ENCODE assay signal across 10 cellular contexts in the genomic region with DNA sequence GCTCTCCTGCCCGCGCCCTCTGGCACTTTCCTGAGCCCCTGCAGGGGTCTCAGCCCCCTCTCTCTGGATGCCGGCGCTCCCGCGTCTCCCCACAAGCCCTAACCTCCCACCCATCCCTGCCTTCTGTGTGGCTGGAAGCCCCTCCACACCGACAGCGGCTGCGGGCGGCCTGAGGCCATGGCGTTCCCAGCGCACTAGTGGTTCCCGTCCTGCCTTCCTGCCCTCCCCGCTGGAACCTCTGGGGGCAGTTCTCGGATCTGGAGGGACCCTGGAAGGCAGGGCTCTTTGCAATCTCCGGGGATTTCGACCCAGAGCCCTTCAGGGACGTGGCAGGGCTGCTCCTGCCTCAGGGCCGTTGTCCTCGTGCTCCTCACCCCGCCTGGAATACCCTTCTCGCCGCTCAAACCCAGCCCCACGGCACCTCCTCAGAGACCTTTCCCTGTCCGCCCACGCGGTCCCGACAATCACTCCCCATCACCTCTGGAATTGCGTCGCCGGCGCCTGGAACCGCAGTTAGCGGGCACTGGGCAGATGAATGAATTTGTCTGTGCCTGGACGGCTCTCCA. TPM values are rescaled to one million over a fixed set of nuclear protein-coding genes. Genes with fewer than 3 reads are reported as not detected.
DNase-seq lines count a peak whose midpoint lies in the region; ATAC-seq and TF ChIP-seq lines count a peak whose summit lies in the region.
"Had no signal": no experiment of that assay in that cellular context is flagged by ENCODE, and none has a peak within 500 bp of the region (broad histone marks: within the 10 kb centered on the region; RNA-seq: fewer than 3 reads in every experiment).

No MANE protein-coding gene starts in this region.

- no peak for TF ChIP-seq POLR2A in vagina (IDR thresholded peaks at IDR 0.05)

- H3K4me3 ChIP-seq in left ventricle myocardium inferior = peak overlapping the region; percentile 7
- H3K4me3 ChIP-seq in vagina = peak overlapping the region; percentile 15 to 35

- H3K36me3 Mint-ChIP-seq in glutamatergic neuron (ENCODE audit: unreplicated experiment) = no peaks in the 10 kb centered on the region

- DNase-seq in left ventricle myocardium inferior (no peak), left cardiac atrium (no peak), SW480 (ENCODE audit: low spot score) (peak; percentile 34), glutamatergic neuron (no peak), vagina (ENCODE audit: extremely low spot score in 2 of 2) (no peak), foreskin melanocyte (no peak), COR-L47 (lab: John Stamatoyannopoulos, UW) (no peak)
- DNase-seq in central memory CD4-positive, alpha-beta T cell = no peak

- H3K36me3 ChIP-seq in left ventricle myocardium inferior = no peaks in the 10 kb centered on the region
- no peaks in the 10 kb centered on the region for H3K36me3 ChIP-seq in vagina

- no peak overlapping the region for H3K27ac Mint-ChIP-seq in glutamatergic neuron (ENCODE audit: unreplicated experiment)

- peaks cover 8% of the 10 kb centered on the region for H3K9me3 Mint-ChIP-seq in glutamatergic neuron (ENCODE audit: unreplicated experiment)
- H3K9me3 Mint-ChIP-seq: neural crest cell had no signal

- peak overlapping the region; percentile 52 for H3K4me3 Mint-ChIP-seq in glutamatergic neuron (ENCODE audit: unreplicated experiment)
- H3K4me3 Mint-ChIP-seq: neural crest cell had no signal

- TF ChIP-seq CTCF in left ventricle myocardium inferior (IDR thresholded peaks at IDR 0.05; ENCODE audit: borderline replicate concordance) (no peak), glutamatergic neuron (IDR thresholded peaks at IDR 0.05; ENCODE audit: partially characterized antibody, unreplicated experiment) (no peak), vagina (IDR thresholded peaks at IDR 0.05) (no peak)

- peaks cover 2% of the 10 kb centered on the region for H3K4me1 Mint-ChIP-seq in glutamatergic neuron (ENCODE audit: low read depth, unreplicated experiment)
- H3K4me1 Mint-ChIP-seq: neural crest cell had no signal

- H3K9me3 ChIP-seq in left ventricle myocardium inferior (replicated peaks) (no peaks in the 10 kb centered on the region), vagina (no peaks in the 10 kb centered on the region)

- H3K27ac ChIP-seq in left ventricle myocardium inferior (replicated peaks) (no peak overlapping the region), vagina (no peak overlapping the region)

- H3K27me3 Mint-ChIP-seq in glutamatergic neuron (ENCODE audit: unreplicated experiment) = peaks cover 21% of the 10 kb centered on the region

- ATAC-seq in left cardiac atrium = no peak

- H3K27me3 ChIP-seq in left ventricle myocardium inferior (ENCODE audit: low read depth) (peaks cover 100% of the 10 kb centered on the region), vagina (peaks cover 17% of the 10 kb centered on the region)

- peaks cover 49% of the 10 kb centered on the region for H3K4me1 ChIP-seq in left ventricle myocardium inferior
- peaks cover 52% of the 10 kb centered on the region for H3K4me1 ChIP-seq in vagina

- intact Hi-C loops in left ventricle myocardium inferior (cut with micrococcal nuclease) (no loop called here), left cardiac atrium (cut with DNase I) (no loop called here), vagina (cut with DNase I) (no loop called here)

RNA-seq across cellular contexts. Expression of a gene that starts 0.5 kb away (rescaled TPM):
- total RNA-seq in left ventricle myocardium inferior = 0.41 TPM
- total RNA-seq in left cardiac atrium = under 1 TPM; 0.42 to 0.44 TPM
- total RNA-seq in glutamatergic neuron (ENCODE audit: unreplicated experiment) = 25.7 TPM
- total RNA-seq in vagina = 77.1 TPM
- total RNA-seq: frontal cortex had no signal

RNA-seq across cellular contexts. Expression of a gene that starts 4.4 kb away (rescaled TPM):
- total RNA-seq in left ventricle myocardium inferior (not detected), left cardiac atrium (under 1 TPM in 1 of 2 donors, not detected in 1; 0.37 TPM), glutamatergic neuron (ENCODE audit: unreplicated experiment) (54.6 TPM), vagina (44.7 TPM)
- total RNA-seq: frontal cortex had no signal

RNA-seq across cellular contexts. Expression of a gene that starts 30.5 kb away (rescaled TPM):
- total RNA-seq in left ventricle myocardium inferior (8.6 TPM), left cardiac atrium (10 to 100 TPM in 1 of 2 donors, 1 to 10 TPM in 1; 9.9 to 12.9 TPM), glutamatergic neuron (ENCODE audit: unreplicated experiment) (175 TPM), vagina (38.8 TPM)

RNA-seq across cellular contexts. Expression of a gene that starts 41.9 kb away (rescaled TPM):
- total RNA-seq in left ventricle myocardium inferior (12.6 TPM), left cardiac atrium (1 to 10 TPM; 5.5 to 5.9 TPM), glutamatergic neuron (ENCODE audit: unreplicated experiment) (47.5 TPM), vagina (32.7 TPM)

Comparison
In these comparisons a context has a peak if more than half of its experiments do, and no peak if none do; other contexts are left out.
1. RNA of a gene that starts 0.5 kb away (total RNA-seq): 77.1 TPM in vagina (single experiment) and 25.7 TPM in glutamatergic neuron (single experiment); 0.42 to 0.44 TPM in left cardiac atrium and 0.41 TPM in left ventricle myocardium inferior (single experiment); every median in the first group is over 10 times any median in the second.
2. RNA of a gene that starts 4.4 kb away (total RNA-seq): 54.6 TPM in glutamatergic neuron (single experiment) and 44.7 TPM in vagina (single experiment); 0.37 TPM in left cardiac atrium and not detected in left ventricle myocardium inferior (single experiment); every median in the first group is over 10 times any median in the second.